In genomic region chr21:25801217-25802015, GRCh38 we compare ENCODE assay signal across 8 cellular contexts.
A peak's percentile ranks its signal among the peaks of the same experiment; 100 is the strongest.
DNase-seq lines count a peak whose midpoint lies in the region; ATAC-seq lines count a peak whose summit lies in the region.

No MANE protein-coding gene starts in this region.

- ATAC-seq in GM18873 (IDR thresholded peaks at IDR 0.05; ENCODE audit: low FRiP score, unreplicated experiment) (peak; percentile 97), HG03103 (IDR thresholded peaks at IDR 0.05; ENCODE audit: low read depth, unreplicated experiment) (peak; percentile 100)

- DNase-seq in AG08396 (ENCODE audit: low spot score) (peak; percentile 86), NCI-H2227 treated with DMSO at 0.1 percent for 48 hours (lab: John Stamatoyannopoulos, UW) (peak; percentile 74), kidney tubule cell (ENCODE audit: low spot score) (peak; percentile 82)
- peak; percentile 85 for DNase-seq in activated CD4-positive, CD25-positive, alpha-beta regulatory T cell treated with anti-CD3 and anti-CD28 coated beads, Interleukin-2, amount 50 U/mL, for 72 hours
- DNase-seq in central memory CD4-positive, alpha-beta T cell = peak; percentile 81
- peak; percentile 84 for DNase-seq in stimulated activated CD4-positive, alpha-beta T cell treated with anti-CD3 and anti-CD28 coated beads, Interleukin-4, amount 100 ng/mL, for 1 hour

Comparison
In these comparisons a context has a peak if more than half of its experiments do, and no peak if none do; other contexts are left out.
1. Peak in every context shown above with its lines: DNase-seq and ATAC-seq.